ENCODE assay signal across 1 cellular context in genomic region chr9:108903437-108904103, GRCh38.
TF ChIP-seq lines count a peak whose summit lies in the region.

No MANE protein-coding gene starts in this region.

TF ChIP-seq in SK-N-SH treated with all-trans-retinoic acid at 6 μM for 48 hours, 23 proteins besides CTCF, POLR2A, EP300 and RAD21:
- no peak for TF ChIP-seq CREB5 (CRISPR knock-in tag; IDR thresholded peaks at IDR 0.05; ENCODE audit: low read depth)
- TF ChIP-seq CSDC2 (CRISPR knock-in tag; IDR thresholded peaks at IDR 0.05): no peak
- no peak for TF ChIP-seq ISL1 (CRISPR knock-in tag; IDR thresholded peaks at IDR 0.05)
